Comparison of ENCODE assay signal across 26 cellular contexts in the genomic region with DNA sequence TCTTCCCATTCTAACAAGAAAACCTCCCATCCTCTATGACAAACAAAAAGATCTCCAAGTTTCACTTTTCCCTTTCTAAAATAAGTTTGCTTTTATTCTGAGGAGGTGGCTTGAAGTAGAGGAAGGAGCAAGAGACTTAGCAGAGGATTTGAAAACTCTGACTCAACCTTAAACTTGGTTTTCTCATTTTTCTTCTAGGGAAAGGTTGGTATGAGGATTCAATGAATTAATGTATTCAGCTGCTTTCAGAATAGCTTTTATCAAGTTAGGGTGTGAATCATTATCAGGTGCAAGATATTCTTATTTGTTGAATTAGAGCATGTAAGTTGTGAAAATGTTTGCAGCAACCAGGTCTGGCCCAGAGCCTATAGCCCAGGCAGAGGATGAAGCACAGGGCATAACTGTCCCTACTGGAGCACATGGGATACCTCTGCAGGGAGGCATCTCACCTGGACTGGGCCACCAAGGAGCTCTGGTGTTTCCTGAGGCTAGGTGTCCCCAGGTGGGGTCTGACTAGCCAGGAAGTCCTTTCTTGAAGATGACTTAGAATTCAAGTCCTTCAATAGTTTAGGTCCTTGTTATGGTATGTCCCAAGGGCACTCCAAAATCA. TPM values are rescaled to one million over a fixed set of nuclear protein-coding genes. Genes with fewer than 3 reads are reported as not detected.
DNase-seq lines count a peak whose midpoint lies in the region; ATAC-seq and TF ChIP-seq lines count a peak whose summit lies in the region.
"Had no signal": no experiment of that assay in that cellular context is flagged by ENCODE, and none has a peak within 500 bp of the region (broad histone marks: within the 10 kb centered on the region; RNA-seq: fewer than 3 reads in every experiment).

No MANE protein-coding gene starts in this region.

- DNase-seq in activated CD4-positive, alpha-beta T cell treated with anti-CD3 and anti-CD28 coated beads, Interleukin-2, amount 10 ng/mL, durations not matched to agents 24 days and 14 days, result peak; percentile 63
- no peak for DNase-seq in activated CD4-positive, alpha-beta T cell treated with anti-CD3 and anti-CD28 coated beads, Interleukin-2, amount 50 U/mL, for 48 hours
- peak; percentile 41 for DNase-seq in stimulated activated CD8-positive, alpha-beta memory T cell treated with anti-CD3 and anti-CD28 coated beads, Interleukin-4, amount 100 ng/mL, for 48 hours
- no peak for DNase-seq in stimulated activated naive B cell treated with anti-CD40 and anti-IgM and Interleukin-4, amounts not matched to agents 10 μg/mL and 1 μg/mL and 100 μg/mL, for 72 hours
- DNase-seq: activated CD4-positive, alpha-beta T cell treated with anti-CD3 and anti-CD28 coated beads, Interleukin-2, amount 50 U/mL, for 1 hour; anterior cingulate cortex; Calu3; EL; glutamatergic neuron; NCI-H1092 treated with DMSO at 0.1 percent for 48 hours; NCI-H2029; NCI-H226; occipital lobe; PC-3; Right ventricle myocardium superior; small intestine; stomach; trophoblast cell had no signal

- H3K36me3 Mint-ChIP-seq in activated CD4-positive, alpha-beta T cell treated with anti-CD3 and anti-CD28 coated beads, Interleukin-2, amount 10 ng/mL, durations not matched to agents 24 days and 14 days (ENCODE audit: low read depth), result peaks cover 74% of the 10 kb centered on the region
- peaks cover 56% of the 10 kb centered on the region for H3K36me3 Mint-ChIP-seq in T-helper 1 cell treated with Interleukin-12 subunit alpha and Interleukin-12 subunit beta and Interleukin-4 antibody, amounts not matched to agents 30 μg/mL and 1 μg/mL, for 36 hours (ENCODE audit: low read depth)
- peaks cover 10% of the 10 kb centered on the region for H3K36me3 Mint-ChIP-seq in activated naive CD8-positive, alpha-beta T cell
- H3K36me3 Mint-ChIP-seq in stimulated activated naive B cell treated with anti-CD40 and anti-IgM and Interleukin-4, amounts not matched to agents 10 μg/mL and 1 μg/mL and 100 μg/mL, for 72 hours, result peaks cover 9% of the 10 kb centered on the region in 2 donors
- H3K36me3 Mint-ChIP-seq: memory B cell had no signal

- no peaks in the 10 kb centered on the region for H3K27me3 Mint-ChIP-seq in activated CD4-positive, alpha-beta T cell treated with anti-CD3 and anti-CD28 coated beads, Interleukin-2, amount 10 ng/mL, durations not matched to agents 24 days and 14 days
- no peaks in the 10 kb centered on the region for H3K27me3 Mint-ChIP-seq in T-helper 1 cell treated with Interleukin-12 subunit alpha and Interleukin-12 subunit beta and Interleukin-4 antibody, amounts not matched to agents 30 μg/mL and 1 μg/mL, for 36 hours (ENCODE audit: low read depth)
- H3K27me3 Mint-ChIP-seq in activated naive CD8-positive, alpha-beta T cell, result no peaks in the 10 kb centered on the region
- H3K27me3 Mint-ChIP-seq in stimulated activated naive B cell treated with anti-CD40 and anti-IgM and Interleukin-4, amounts not matched to agents 10 μg/mL and 1 μg/mL and 100 μg/mL, for 72 hours, result no peaks in the 10 kb centered on the region
- H3K27me3 Mint-ChIP-seq: B cell; dendritic cell treated with granulocyte-macrophage colony-stimulating factor and Interleukin-4, amounts not matched to agents 40 ng/mL and 50 ng/mL, for 4 days had no signal

- H3K4me1 Mint-ChIP-seq in activated CD4-positive, alpha-beta T cell treated with anti-CD3 and anti-CD28 coated beads, Interleukin-2, amount 10 ng/mL, durations not matched to agents 24 days and 14 days, result peaks cover 45% of the 10 kb centered on the region
- H3K4me1 Mint-ChIP-seq in T-helper 1 cell treated with Interleukin-12 subunit alpha and Interleukin-12 subunit beta and Interleukin-4 antibody, amounts not matched to agents 30 μg/mL and 1 μg/mL, for 36 hours (ENCODE audit: low read depth), result peaks cover 52% of the 10 kb centered on the region
- peaks cover 83% of the 10 kb centered on the region for H3K4me1 Mint-ChIP-seq in activated naive CD8-positive, alpha-beta T cell (ENCODE audit: low read depth)
- H3K4me1 Mint-ChIP-seq in stimulated activated naive B cell treated with anti-CD40 and anti-IgM and Interleukin-4, amounts not matched to agents 10 μg/mL and 1 μg/mL and 100 μg/mL, for 72 hours, result peaks cover 0 to 5% of the 10 kb centered on the region in 2 donors
- H3K4me1 Mint-ChIP-seq: B cell, memory B cell had no signal

- H3K4me3 Mint-ChIP-seq in activated CD4-positive, alpha-beta T cell treated with anti-CD3 and anti-CD28 coated beads, Interleukin-2, amount 10 ng/mL, durations not matched to agents 24 days and 14 days, result peak overlapping the region; percentile 39
- no peak overlapping the region for H3K4me3 Mint-ChIP-seq in T-helper 1 cell treated with Interleukin-12 subunit alpha and Interleukin-12 subunit beta and Interleukin-4 antibody, amounts not matched to agents 30 μg/mL and 1 μg/mL, for 36 hours
- H3K4me3 Mint-ChIP-seq in activated naive CD8-positive, alpha-beta T cell, result peak overlapping the region; percentile 15
- no peak overlapping the region for H3K4me3 Mint-ChIP-seq in stimulated activated naive B cell treated with anti-CD40 and anti-IgM and Interleukin-4, amounts not matched to agents 10 μg/mL and 1 μg/mL and 100 μg/mL, for 72 hours
- H3K4me3 Mint-ChIP-seq: B cell; dendritic cell treated with granulocyte-macrophage colony-stimulating factor and Interleukin-4, amounts not matched to agents 40 ng/mL and 50 ng/mL, for 4 days; memory B cell had no signal

- peak overlapping the region; percentile 84 for H3K27ac Mint-ChIP-seq in activated CD4-positive, alpha-beta T cell treated with anti-CD3 and anti-CD28 coated beads, Interleukin-2, amount 10 ng/mL, durations not matched to agents 24 days and 14 days
- peak overlapping the region; percentile 62 for H3K27ac Mint-ChIP-seq in T-helper 1 cell treated with Interleukin-12 subunit alpha and Interleukin-12 subunit beta and Interleukin-4 antibody, amounts not matched to agents 30 μg/mL and 1 μg/mL, for 36 hours
- H3K27ac Mint-ChIP-seq in activated naive CD8-positive, alpha-beta T cell, result peak overlapping the region; percentile 81
- no peak overlapping the region for H3K27ac Mint-ChIP-seq in stimulated activated naive B cell treated with anti-CD40 and anti-IgM and Interleukin-4, amounts not matched to agents 10 μg/mL and 1 μg/mL and 100 μg/mL, for 72 hours
- H3K27ac Mint-ChIP-seq: B cell; dendritic cell treated with granulocyte-macrophage colony-stimulating factor and Interleukin-4, amounts not matched to agents 40 ng/mL and 50 ng/mL, for 4 days; memory B cell had no signal

- intact Hi-C loops in activated CD4-positive, alpha-beta T cell treated with anti-CD3 and anti-CD28 coated beads, Interleukin-2, amount 10 ng/mL, durations not matched to agents 24 days and 14 days (cut with micrococcal nuclease), result no loop called here

- no peaks in the 10 kb centered on the region for H3K9me3 Mint-ChIP-seq in activated CD4-positive, alpha-beta T cell treated with anti-CD3 and anti-CD28 coated beads, Interleukin-2, amount 10 ng/mL, durations not matched to agents 24 days and 14 days
- H3K9me3 Mint-ChIP-seq in T-helper 1 cell treated with Interleukin-12 subunit alpha and Interleukin-12 subunit beta and Interleukin-4 antibody, amounts not matched to agents 30 μg/mL and 1 μg/mL, for 36 hours, result no peaks in the 10 kb centered on the region
- H3K9me3 Mint-ChIP-seq in activated naive CD8-positive, alpha-beta T cell (ENCODE audit: low read depth), result no peaks in the 10 kb centered on the region
- no peaks in the 10 kb centered on the region for H3K9me3 Mint-ChIP-seq in stimulated activated naive B cell treated with anti-CD40 and anti-IgM and Interleukin-4, amounts not matched to agents 10 μg/mL and 1 μg/mL and 100 μg/mL, for 72 hours
- H3K9me3 Mint-ChIP-seq: dendritic cell treated with granulocyte-macrophage colony-stimulating factor and Interleukin-4, amounts not matched to agents 40 ng/mL and 50 ng/mL, for 4 days; memory B cell had no signal

- no peak for ATAC-seq in stimulated activated naive B cell treated with anti-CD40 and anti-IgM and Interleukin-4, amounts not matched to agents 10 μg/mL and 1 μg/mL and 100 μg/mL, for 72 hours (replicated peaks)
- ATAC-seq in HG02973 (IDR thresholded peaks at IDR 0.05; ENCODE audit: unreplicated experiment) (no peak), SK-N-SH treated with all-trans-retinoic acid at 6 μM for 48 hours (no peak)
- ATAC-seq: HepG2, PC-3 had no signal

TF ChIP-seq in SK-N-SH treated with all-trans-retinoic acid at 6 μM for 48 hours, 23 proteins besides CTCF, POLR2A, EP300 and RAD21 (continues in another document):
- TF ChIP-seq ESRRG (CRISPR knock-in tag; IDR thresholded peaks at IDR 0.05) (no peak), ZC3H10 (CRISPR knock-in tag; IDR thresholded peaks at IDR 0.05) (no peak), GLIS3 (CRISPR knock-in tag; IDR thresholded peaks at IDR 0.05) (no peak), CREB5 (CRISPR knock-in tag; IDR thresholded peaks at IDR 0.05; ENCODE audit: low read depth) (no peak), ZNF70 (CRISPR knock-in tag; IDR thresholded peaks at IDR 0.05) (no peak)
- TF ChIP-seq, protein P1, sequence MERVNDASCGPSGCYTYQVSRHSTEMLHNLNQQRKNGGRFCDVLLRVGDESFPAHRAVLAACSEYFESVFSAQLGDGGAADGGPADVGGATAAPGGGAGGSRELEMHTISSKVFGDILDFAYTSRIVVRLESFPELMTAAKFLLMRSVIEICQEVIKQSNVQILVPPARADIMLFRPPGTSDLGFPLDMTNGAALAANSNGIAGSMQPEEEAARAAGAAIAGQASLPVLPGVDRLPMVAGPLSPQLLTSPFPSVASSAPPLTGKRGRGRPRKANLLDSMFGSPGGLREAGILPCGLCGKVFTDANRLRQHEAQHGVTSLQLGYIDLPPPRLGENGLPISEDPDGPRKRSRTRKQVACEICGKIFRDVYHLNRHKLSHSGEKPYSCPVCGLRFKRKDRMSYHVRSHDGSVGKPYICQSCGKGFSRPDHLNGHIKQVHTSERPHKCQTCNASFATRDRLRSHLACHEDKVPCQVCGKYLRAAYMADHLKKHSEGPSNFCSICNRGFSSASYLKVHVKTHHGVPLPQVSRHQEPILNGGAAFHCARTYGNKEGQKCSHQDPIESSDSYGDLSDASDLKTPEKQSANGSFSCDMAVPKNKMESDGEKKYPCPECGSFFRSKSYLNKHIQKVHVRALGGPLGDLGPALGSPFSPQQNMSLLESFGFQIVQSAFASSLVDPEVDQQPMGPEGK (CRISPR knock-in tag; IDR thresholded peaks at IDR 0.05; ENCODE audit: borderline replicate concordance), result no peak

RNA-seq across cellular contexts. Expression of gene SATB1, which starts 42.3 kb away (rescaled TPM):
- 561 and 571 TPM in 2 replicates for total RNA-seq in activated CD4-positive, alpha-beta T cell treated with anti-CD3 and anti-CD28 coated beads, Interleukin-2, amount 10 ng/mL, durations not matched to agents 24 days and 14 days
- total RNA-seq: HepG2 had no signal

Comparison
In these comparisons a context has a peak if more than half of its experiments do, and no peak if none do; other contexts are left out.
1. DNase-seq: peak in activated CD4-positive, alpha-beta T cell treated with anti-CD3 and anti-CD28 coated beads, Interleukin-2, amount 10 ng/mL, durations not matched to agents 24 days and 14 days (single experiment) and stimulated activated CD8-positive, alpha-beta memory T cell treated with anti-CD3 and anti-CD28 coated beads, Interleukin-4, amount 100 ng/mL, for 48 hours (single experiment); none in activated CD4-positive, alpha-beta T cell treated with anti-CD3 and anti-CD28 coated beads, Interleukin-2, amount 50 U/mL, for 48 hours (0 of 2) and stimulated activated naive B cell treated with anti-CD40 and anti-IgM and Interleukin-4, amounts not matched to agents 10 μg/mL and 1 μg/mL and 100 μg/mL, for 72 hours (single experiment).
2. H3K4me3 Mint-ChIP-seq: peak in activated CD4-positive, alpha-beta T cell treated with anti-CD3 and anti-CD28 coated beads, Interleukin-2, amount 10 ng/mL, durations not matched to agents 24 days and 14 days (single experiment) and activated naive CD8-positive, alpha-beta T cell (single experiment); none in T-helper 1 cell treated with Interleukin-12 subunit alpha and Interleukin-12 subunit beta and Interleukin-4 antibody, amounts not matched to agents 30 μg/mL and 1 μg/mL, for 36 hours (single experiment) and stimulated activated naive B cell treated with anti-CD40 and anti-IgM and Interleukin-4, amounts not matched to agents 10 μg/mL and 1 μg/mL and 100 μg/mL, for 72 hours (0 of 2).